In the genomic region with DNA sequence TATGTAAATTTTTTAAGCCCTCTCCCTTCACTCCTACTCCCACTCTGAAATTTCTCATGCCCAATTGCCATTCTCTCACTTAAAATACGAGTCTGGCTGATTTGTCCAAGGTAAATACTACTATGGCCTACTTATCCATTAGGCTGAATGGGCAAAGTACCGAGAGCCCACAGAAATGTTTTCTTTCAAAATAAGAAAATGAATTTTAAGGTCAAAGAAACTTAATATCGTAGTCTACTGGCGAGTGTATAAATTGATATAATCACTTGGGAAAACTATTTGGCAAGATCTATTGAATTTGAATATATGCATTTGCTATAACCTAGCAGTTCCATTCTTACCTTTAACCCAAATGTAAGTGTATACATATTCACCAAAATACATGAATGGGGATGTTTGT, we compare ENCODE assay signal across 9 cellular contexts. TPM values are rescaled to one million over a fixed set of nuclear protein-coding genes. Genes with fewer than 3 reads are reported as not detected.
DNase-seq lines count a peak whose midpoint lies in the region; ATAC-seq and FAIRE-seq lines count a peak whose summit lies in the region.
"Had no signal": no experiment of that assay in that cellular context is flagged by ENCODE, and none has a peak within 500 bp of the region (broad histone marks: within the 10 kb centered on the region; RNA-seq: fewer than 3 reads in every experiment).

No MANE protein-coding gene starts in this region.

- H3K36me3 Mint-ChIP-seq in T-helper 1 cell treated with Interleukin-12 subunit alpha and Interleukin-12 subunit beta and Interleukin-4 antibody, amounts not matched to agents 30 μg/mL and 1 μg/mL, for 36 hours (ENCODE audit: low read depth): peaks cover 13% of the 10 kb centered on the region
- peaks cover 51% of the 10 kb centered on the region for H3K36me3 Mint-ChIP-seq in activated CD4-positive, alpha-beta memory T cell treated with anti-CD3 and anti-CD28 coated beads for 36 hours

- CTCF ChIA-PET in activated CD4-positive, alpha-beta memory T cell treated with anti-CD3 and anti-CD28 coated beads for 36 hours (lab: Charles Lee): no interaction called here

- no peak for ATAC-seq in right cardiac atrium

- no peaks in the 10 kb centered on the region for H3K4me1 ChIP-seq in right cardiac atrium (ENCODE audit: control insufficient read depth, insufficient read depth, low read length)
- H3K4me1 ChIP-seq in skeletal muscle satellite cell (ENCODE audit: control insufficient read depth, insufficient read depth, low read length): peaks cover 11% of the 10 kb centered on the region
- no peaks in the 10 kb centered on the region for H3K4me1 ChIP-seq in small intestine (ENCODE audit: control insufficient read depth in 2 of 2, insufficient read depth in 1 of 2, low read depth in 1 of 2, low read length in 1 of 2)

- H3K4me3 Mint-ChIP-seq in T-helper 1 cell treated with Interleukin-12 subunit alpha and Interleukin-12 subunit beta and Interleukin-4 antibody, amounts not matched to agents 30 μg/mL and 1 μg/mL, for 36 hours: peak overlapping the region; percentile 83
- peak overlapping the region; percentile 80 for H3K4me3 Mint-ChIP-seq in activated CD4-positive, alpha-beta memory T cell treated with anti-CD3 and anti-CD28 coated beads for 36 hours

- no peak for DNase-seq in T-helper 1 cell
- no peak for DNase-seq in activated CD4-positive, alpha-beta memory T cell treated with anti-CD3 and anti-CD28 coated beads for 36 hours
- no peak for DNase-seq in right cardiac atrium
- DNase-seq in mesenteric fat pad (ENCODE audit: low spot score): no peak
- no peak for DNase-seq in small intestine
- DNase-seq in central memory CD4-positive, alpha-beta T cell: no peak

- peaks cover 85% of the 10 kb centered on the region for H3K9me3 Mint-ChIP-seq in T-helper 1 cell treated with Interleukin-12 subunit alpha and Interleukin-12 subunit beta and Interleukin-4 antibody, amounts not matched to agents 30 μg/mL and 1 μg/mL, for 36 hours
- peaks cover 66% of the 10 kb centered on the region for H3K9me3 Mint-ChIP-seq in activated CD4-positive, alpha-beta memory T cell treated with anti-CD3 and anti-CD28 coated beads for 36 hours

- H3K27me3 ChIP-seq in right cardiac atrium (ENCODE audit: control insufficient read depth, insufficient read depth): no peaks in the 10 kb centered on the region
- H3K27me3 ChIP-seq in skeletal muscle satellite cell (ENCODE audit: control insufficient read depth, insufficient read depth, low read length): no peaks in the 10 kb centered on the region
- H3K27me3 ChIP-seq in small intestine (ENCODE audit: control insufficient read depth in 2 of 2, insufficient read depth in 2 of 2, low read length in 2 of 2): no peaks in the 10 kb centered on the region
- H3K27me3 ChIP-seq: adrenal gland had no signal

- no peaks in the 10 kb centered on the region for H3K27me3 Mint-ChIP-seq in T-helper 1 cell treated with Interleukin-12 subunit alpha and Interleukin-12 subunit beta and Interleukin-4 antibody, amounts not matched to agents 30 μg/mL and 1 μg/mL, for 36 hours (ENCODE audit: low read depth)
- no peaks in the 10 kb centered on the region for H3K27me3 Mint-ChIP-seq in activated CD4-positive, alpha-beta memory T cell treated with anti-CD3 and anti-CD28 coated beads for 36 hours

- H3K4me3 ChIP-seq in right cardiac atrium (ENCODE audit: low read length) (peak overlapping the region; percentile 90), skeletal muscle satellite cell (ENCODE audit: low read length) (peak overlapping the region; percentile 85), small intestine (ENCODE audit: low read depth in 1 of 2, low read length in 2 of 2) (no peak overlapping the region)

- POLR2A ChIA-PET in activated CD4-positive, alpha-beta memory T cell treated with anti-CD3 and anti-CD28 coated beads for 36 hours (lab: Charles Lee): no interaction called here

- H3K27ac Mint-ChIP-seq in T-helper 1 cell treated with Interleukin-12 subunit alpha and Interleukin-12 subunit beta and Interleukin-4 antibody, amounts not matched to agents 30 μg/mL and 1 μg/mL, for 36 hours: no peak overlapping the region
- H3K27ac Mint-ChIP-seq in activated CD4-positive, alpha-beta memory T cell treated with anti-CD3 and anti-CD28 coated beads for 36 hours: no peak overlapping the region

- H3K4me2 ChIP-seq in skeletal muscle satellite cell (ENCODE audit: low read length): peak overlapping the region; percentile 89

- H3K9me3 ChIP-seq in right cardiac atrium (ENCODE audit: control insufficient read depth, low read length) (no peaks in the 10 kb centered on the region), skeletal muscle satellite cell (replicated peaks; ENCODE audit: low read length) (peaks cover 3% of the 10 kb centered on the region), small intestine (ENCODE audit: control insufficient read depth, low read depth) (no peaks in the 10 kb centered on the region)

- FAIRE-seq in small intestine (lab: Jason Lieb, UNC): no peak

- H3K36me3 ChIP-seq in skeletal muscle satellite cell (ENCODE audit: insufficient read depth, low read length) (no peaks in the 10 kb centered on the region), small intestine (ENCODE audit: control insufficient read depth in 2 of 2, insufficient read depth in 2 of 2, low read length in 2 of 2) (no peaks in the 10 kb centered on the region)
- H3K36me3 ChIP-seq: adrenal gland had no signal

- WGBS in right cardiac atrium: 92% methylated on average over 4 of the region's 4 CpGs
- WGBS in small intestine, 3 donors: 90 to 95% (median 94%) methylated on average over 4 of the region's 4 CpGs

- no peak overlapping the region for H3K27ac ChIP-seq in right cardiac atrium (ENCODE audit: low read length)
- H3K27ac ChIP-seq in small intestine (ENCODE audit: low read depth in 1 of 2, low read length in 1 of 2): no peak overlapping the region
- H3K27ac ChIP-seq: adrenal gland had no signal

- H3K9ac ChIP-seq in skeletal muscle satellite cell (ENCODE audit: low read depth, low read length): no peak overlapping the region

- peaks cover 3% of the 10 kb centered on the region for H3K4me1 Mint-ChIP-seq in T-helper 1 cell treated with Interleukin-12 subunit alpha and Interleukin-12 subunit beta and Interleukin-4 antibody, amounts not matched to agents 30 μg/mL and 1 μg/mL, for 36 hours (ENCODE audit: low read depth)
- H3K4me1 Mint-ChIP-seq in activated CD4-positive, alpha-beta memory T cell treated with anti-CD3 and anti-CD28 coated beads for 36 hours (ENCODE audit: low read depth): peaks cover 13% of the 10 kb centered on the region

- intact Hi-C loops in activated CD4-positive, alpha-beta memory T cell treated with anti-CD3 and anti-CD28 coated beads for 36 hours (cut with micrococcal nuclease): no loop called here
- intact Hi-C loops in right cardiac atrium (cut with DNase I): no loop called here

RNA-seq across cellular contexts. Expression of a gene that starts 18.6 kb away (rescaled TPM):
- 1 to 10 TPM in 1 of 2 experiments, under 1 TPM in 1; 0.61 to 1.4 TPM for total RNA-seq in activated CD4-positive, alpha-beta memory T cell treated with anti-CD3 and anti-CD28 coated beads for 36 hours
- 10 to 100 TPM in 1 of 4 donors, 1 to 10 TPM in 3; 6.2 to 11.3 (median 6.8) TPM for total RNA-seq in right cardiac atrium
- polyA plus RNA-seq in right cardiac atrium: 12.2 TPM
- total RNA-seq in skeletal muscle satellite cell (2012; rRNA removed): 0.87 and 2.3 TPM in 2 replicates
- 1.7 TPM for total RNA-seq in mesenteric fat pad
- polyA plus RNA-seq in small intestine: 1 to 10 TPM in 2 of 3 donors, not detected in 1; 1.8 to 2.0 TPM

RNA-seq across cellular contexts. Expression of a gene that starts 32.7 kb away (rescaled TPM):
- total RNA-seq in activated CD4-positive, alpha-beta memory T cell treated with anti-CD3 and anti-CD28 coated beads for 36 hours: 1 to 10 TPM; 7.7 to 9.6 TPM
- 1 to 10 TPM; 8.1 to 9.0 (median 8.6) TPM for total RNA-seq in right cardiac atrium
- polyA plus RNA-seq in right cardiac atrium: 2.7 TPM
- total RNA-seq in skeletal muscle satellite cell (2012; rRNA removed): 10.5 and 11.7 TPM in 2 replicates
- 7.7 TPM for total RNA-seq in mesenteric fat pad
- polyA plus RNA-seq in small intestine: 1 to 10 TPM; 3.5 to 6.3 (median 5.8) TPM

RNA-seq across cellular contexts. Expression of a gene that starts 48.6 kb away (rescaled TPM):
- 1 to 10 TPM in 1 of 2 experiments, under 1 TPM in 1; 0.73 to 1.0 TPM for total RNA-seq in activated CD4-positive, alpha-beta memory T cell treated with anti-CD3 and anti-CD28 coated beads for 36 hours
- total RNA-seq in right cardiac atrium (1 to 10 TPM; 4.5 to 7.3 (median 5.8) TPM), mesenteric fat pad (4.1 TPM)
- polyA plus RNA-seq in right cardiac atrium (2.9 TPM), small intestine (1 to 10 TPM in 1 of 3 donors, not detected in 2; 1.1 TPM)
- total RNA-seq in skeletal muscle satellite cell (2012; rRNA removed): 4.8 and 5.5 TPM in 2 replicates

Comparison
In these comparisons a context has a peak if more than half of its experiments do, and no peak if none do; other contexts are left out.
1. H3K4me3 ChIP-seq: peak in right cardiac atrium (single experiment) and skeletal muscle satellite cell (single experiment); none in small intestine (0 of 2).